1 cellular context compared by ENCODE assay signal in genomic region chr2:62526531-62527381, GRCh38.
TF ChIP-seq lines count a peak whose summit lies in the region.

No MANE protein-coding gene starts in this region.

TF ChIP-seq in IMR-90, 13 proteins besides CTCF, POLR2A, EP300 and RAD21:
- no peak for TF ChIP-seq RFX5 (IDR thresholded peaks at IDR 0.05; ENCODE audit: low read depth, low read length)
- TF ChIP-seq MXI1 (IDR thresholded peaks at IDR 0.05; ENCODE audit: borderline replicate concordance, low read depth, low read length): no peak
- no peak for TF ChIP-seq RCOR1 (IDR thresholded peaks at IDR 0.05; ENCODE audit: insufficient replicate concordance, low read length)
- TF ChIP-seq CEBPB (IDR thresholded peaks at IDR 0.05; ENCODE audit: low read depth, low read length): no peak
- no peak for TF ChIP-seq MAFK (IDR thresholded peaks at IDR 0.05; ENCODE audit: low read depth, low read length)
- no peak for TF ChIP-seq MAZ (IDR thresholded peaks at IDR 0.05; ENCODE audit: borderline replicate concordance, low read depth, low read length)
- TF ChIP-seq BHLHE40 (IDR thresholded peaks at IDR 0.05; ENCODE audit: low read depth, low read length): no peak
- TF ChIP-seq NFE2L2 (IDR thresholded peaks at IDR 0.05; ENCODE audit: low read depth, low read length): no peak
- TF ChIP-seq SMC3 (IDR thresholded peaks at IDR 0.05; ENCODE audit: low read depth, low read length): no peak
- TF ChIP-seq ELK1 (IDR thresholded peaks at IDR 0.05; ENCODE audit: borderline replicate concordance, low read depth, low read length): no peak
- TF ChIP-seq FOS (IDR thresholded peaks at IDR 0.05; ENCODE audit: low read depth, low read length): no peak
- no peak for TF ChIP-seq CHD1 (IDR thresholded peaks at IDR 0.05; ENCODE audit: low read depth, low read length)
- no peak for TF ChIP-seq USF2 (IDR thresholded peaks at IDR 0.05; ENCODE audit: low read depth, low read length)
TF ChIP-seq in IMR-90: peak in this region for 0.
